Comparison of ENCODE assay signal across 1 cellular context in genomic region chr12:53049582-53050318, GRCh38.
TF ChIP-seq lines count a peak whose summit lies in the region.

A gene with protein sequence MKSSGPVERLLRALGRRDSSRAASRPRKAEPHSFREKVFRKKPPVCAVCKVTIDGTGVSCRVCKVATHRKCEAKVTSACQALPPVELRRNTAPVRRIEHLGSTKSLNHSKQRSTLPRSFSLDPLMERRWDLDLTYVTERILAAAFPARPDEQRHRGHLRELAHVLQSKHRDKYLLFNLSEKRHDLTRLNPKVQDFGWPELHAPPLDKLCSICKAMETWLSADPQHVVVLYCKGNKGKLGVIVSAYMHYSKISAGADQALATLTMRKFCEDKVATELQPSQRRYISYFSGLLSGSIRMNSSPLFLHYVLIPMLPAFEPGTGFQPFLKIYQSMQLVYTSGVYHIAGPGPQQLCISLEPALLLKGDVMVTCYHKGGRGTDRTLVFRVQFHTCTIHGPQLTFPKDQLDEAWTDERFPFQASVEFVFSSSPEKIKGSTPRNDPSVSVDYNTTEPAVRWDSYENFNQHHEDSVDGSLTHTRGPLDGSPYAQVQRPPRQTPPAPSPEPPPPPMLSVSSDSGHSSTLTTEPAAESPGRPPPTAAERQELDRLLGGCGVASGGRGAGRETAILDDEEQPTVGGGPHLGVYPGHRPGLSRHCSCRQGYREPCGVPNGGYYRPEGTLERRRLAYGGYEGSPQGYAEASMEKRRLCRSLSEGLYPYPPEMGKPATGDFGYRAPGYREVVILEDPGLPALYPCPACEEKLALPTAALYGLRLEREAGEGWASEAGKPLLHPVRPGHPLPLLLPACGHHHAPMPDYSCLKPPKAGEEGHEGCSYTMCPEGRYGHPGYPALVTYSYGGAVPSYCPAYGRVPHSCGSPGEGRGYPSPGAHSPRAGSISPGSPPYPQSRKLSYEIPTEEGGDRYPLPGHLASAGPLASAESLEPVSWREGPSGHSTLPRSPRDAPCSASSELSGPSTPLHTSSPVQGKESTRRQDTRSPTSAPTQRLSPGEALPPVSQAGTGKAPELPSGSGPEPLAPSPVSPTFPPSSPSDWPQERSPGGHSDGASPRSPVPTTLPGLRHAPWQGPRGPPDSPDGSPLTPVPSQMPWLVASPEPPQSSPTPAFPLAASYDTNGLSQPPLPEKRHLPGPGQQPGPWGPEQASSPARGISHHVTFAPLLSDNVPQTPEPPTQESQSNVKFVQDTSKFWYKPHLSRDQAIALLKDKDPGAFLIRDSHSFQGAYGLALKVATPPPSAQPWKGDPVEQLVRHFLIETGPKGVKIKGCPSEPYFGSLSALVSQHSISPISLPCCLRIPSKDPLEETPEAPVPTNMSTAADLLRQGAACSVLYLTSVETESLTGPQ (N-terminal part only) (plus strand): TSS chr12:53050065. CDS start chr12:53050186, 121 bp downstream.

TF ChIP-seq in HepG2, 621 proteins besides CTCF, POLR2A, EP300 and RAD21 (continued from another document and continues in another):
- TF ChIP-seq ZNF557 (CRISPR knock-in tag; IDR thresholded peaks at IDR 0.05) (0 out of 2 replicates have a peak, but pooled peaks have one; percentile 63), SP2 (CRISPR knock-in tag; IDR thresholded peaks at IDR 0.05) (no peak), JARID2 (CRISPR knock-in tag; IDR thresholded peaks at IDR 0.05; ENCODE audit: insufficient replicate concordance) (no peak), PRMT3 (CRISPR knock-in tag; IDR thresholded peaks at IDR 0.05; ENCODE audit: borderline replicate concordance, low read depth) (0 out of 2 replicates have a peak, but pooled peaks have one; percentile 61), HNRNPUL1 (IDR thresholded peaks at IDR 0.05; ENCODE audit: low read depth, low read length) (no peak), NR2F6 (IDR thresholded peaks at IDR 0.05) (peak; percentile 60), NR2F6 (CRISPR knock-in tag; IDR thresholded peaks at IDR 0.05) (no peak), HNRNPH1 (optimal IDR thresholded peaks at IDR 0.05; ENCODE audit: low read depth, low read length) (no peak), PAF1 (CRISPR knock-in tag; IDR thresholded peaks at IDR 0.05) (no peak), ZNF619 (CRISPR knock-in tag; IDR thresholded peaks at IDR 0.05) (no peak), ZNF781 (CRISPR knock-in tag; IDR thresholded peaks at IDR 0.05; ENCODE audit: borderline replicate concordance, not compliant biosample characterization) (peak; percentile 31), MYC (CRISPR knock-in tag; IDR thresholded peaks at IDR 0.05; ENCODE audit: borderline replicate concordance) (no peak; the same call in 1 of the 2 replicates), CHD4 (IDR thresholded peaks at IDR 0.05; ENCODE audit: borderline replicate concordance, low read length) (no peak), ZNF691 (CRISPR knock-in tag; IDR thresholded peaks at IDR 0.05; ENCODE audit: borderline replicate concordance, low read depth) (no peak), SRSF9 (IDR thresholded peaks at IDR 0.05; ENCODE audit: borderline replicate concordance, insufficient read depth, low read depth, low read length, poor library complexity, severe bottlenecking) (no peak), ESRRA (CRISPR knock-in tag; IDR thresholded peaks at IDR 0.05; ENCODE audit: low read depth) (no peak), ZNF33B (CRISPR knock-in tag; IDR thresholded peaks at IDR 0.05) (no peak), RFX1 (IDR thresholded peaks at IDR 0.05) (no peak), ZBTB3 (CRISPR knock-in tag; IDR thresholded peaks at IDR 0.05; ENCODE audit: borderline replicate concordance, low read depth) (no peak), ZBTB25 (CRISPR knock-in tag; IDR thresholded peaks at IDR 0.05) (no peak), ZBTB7A (CRISPR knock-in tag; IDR thresholded peaks at IDR 0.05) (no peak; the same call in 1 of the 2 replicates), ZSCAN12 (CRISPR knock-in tag; IDR thresholded peaks at IDR 0.05) (no peak), NPAS2 (CRISPR knock-in tag; IDR thresholded peaks at IDR 0.05; ENCODE audit: borderline replicate concordance) (no peak), RAD51 (IDR thresholded peaks at IDR 0.05; ENCODE audit: borderline replicate concordance) (no peak), SRF (IDR thresholded peaks at IDR 0.05; ENCODE audit: low read depth, low read length) (no peak), KLF11 (CRISPR knock-in tag; IDR thresholded peaks at IDR 0.05) (no peak), REPIN1 (CRISPR knock-in tag; IDR thresholded peaks at IDR 0.05; ENCODE audit: borderline replicate concordance, low read depth) (no peak; the same call in 1 of the 2 replicates), NFATC3 (CRISPR knock-in tag; IDR thresholded peaks at IDR 0.05) (0 out of 2 replicates have a peak, but pooled peaks have one; percentile 21), POGK (CRISPR knock-in tag; conservative IDR thresholded peaks at IDR 0.05) (no peak; the same call in 1 of the 2 replicates), KLF9 (CRISPR knock-in tag; IDR thresholded peaks at IDR 0.05; ENCODE audit: low read depth) (no peak; the same call in 1 of the 2 replicates), SAFB2 (CRISPR knock-in tag; IDR thresholded peaks at IDR 0.05; ENCODE audit: borderline replicate concordance, low read depth) (no peak), ERF (CRISPR knock-in tag; IDR thresholded peaks at IDR 0.05) (0 out of 2 replicates have a peak, but pooled peaks have one; percentile 56), SETDB1 (CRISPR knock-in tag; IDR thresholded peaks at IDR 0.05; ENCODE audit: borderline replicate concordance) (no peak), SIN3A (IDR thresholded peaks at IDR 0.05; ENCODE audit: borderline replicate concordance, low read depth, low read length) (peak; percentile 72; the same call in 1 of the 2 replicates), PHF5A (CRISPR knock-in tag; IDR thresholded peaks at IDR 0.05; ENCODE audit: low read depth, unreplicated experiment) (no peak), TCF12 (IDR thresholded peaks at IDR 0.05) (no peak), TCF12 (CRISPR knock-in tag; IDR thresholded peaks at IDR 0.05) (peak; percentile 66; the same call in 1 of the 2 replicates), JUN (CRISPR knock-in tag; IDR thresholded peaks at IDR 0.05) (no peak), ARNT (IDR thresholded peaks at IDR 0.05) (no peak), ZBED4 (CRISPR knock-in tag; IDR thresholded peaks at IDR 0.05; ENCODE audit: borderline replicate concordance) (no peak), ATF7-NPFF (CRISPR knock-in tag; IDR thresholded peaks at IDR 0.05; ENCODE audit: low read depth) (peak; percentile 28; the same call in 1 of the 2 replicates), ZNF543 (CRISPR knock-in tag; IDR thresholded peaks at IDR 0.05) (no peak; the same call in 1 of the 2 replicates), POLR2AphosphoS2 (IDR thresholded peaks at IDR 0.05; ENCODE audit: low read depth, low read length) (no peak), CENPBD1 (CRISPR knock-in tag; IDR thresholded peaks at IDR 0.05; ENCODE audit: borderline replicate concordance, low read depth) (no peak), ZNF282 (IDR thresholded peaks at IDR 0.05; ENCODE audit: partially characterized antibody) (no peak), MBD4 (IDR thresholded peaks at IDR 0.05; ENCODE audit: borderline replicate concordance, low read length) (no peak), ZNF670 (CRISPR knock-in tag; IDR thresholded peaks at IDR 0.05; ENCODE audit: borderline replicate concordance) (0 out of 2 replicates have a peak, but pooled peaks have one; percentile 70), ZNF333 (CRISPR knock-in tag; IDR thresholded peaks at IDR 0.05; ENCODE audit: borderline replicate concordance) (no peak), TCF7L2 (IDR thresholded peaks at IDR 0.05; ENCODE audit: low read depth, low read length) (no peak), GTF3A (CRISPR knock-in tag; conservative IDR thresholded peaks at IDR 0.05) (no peak)
- TF ChIP-seq, protein P1, sequence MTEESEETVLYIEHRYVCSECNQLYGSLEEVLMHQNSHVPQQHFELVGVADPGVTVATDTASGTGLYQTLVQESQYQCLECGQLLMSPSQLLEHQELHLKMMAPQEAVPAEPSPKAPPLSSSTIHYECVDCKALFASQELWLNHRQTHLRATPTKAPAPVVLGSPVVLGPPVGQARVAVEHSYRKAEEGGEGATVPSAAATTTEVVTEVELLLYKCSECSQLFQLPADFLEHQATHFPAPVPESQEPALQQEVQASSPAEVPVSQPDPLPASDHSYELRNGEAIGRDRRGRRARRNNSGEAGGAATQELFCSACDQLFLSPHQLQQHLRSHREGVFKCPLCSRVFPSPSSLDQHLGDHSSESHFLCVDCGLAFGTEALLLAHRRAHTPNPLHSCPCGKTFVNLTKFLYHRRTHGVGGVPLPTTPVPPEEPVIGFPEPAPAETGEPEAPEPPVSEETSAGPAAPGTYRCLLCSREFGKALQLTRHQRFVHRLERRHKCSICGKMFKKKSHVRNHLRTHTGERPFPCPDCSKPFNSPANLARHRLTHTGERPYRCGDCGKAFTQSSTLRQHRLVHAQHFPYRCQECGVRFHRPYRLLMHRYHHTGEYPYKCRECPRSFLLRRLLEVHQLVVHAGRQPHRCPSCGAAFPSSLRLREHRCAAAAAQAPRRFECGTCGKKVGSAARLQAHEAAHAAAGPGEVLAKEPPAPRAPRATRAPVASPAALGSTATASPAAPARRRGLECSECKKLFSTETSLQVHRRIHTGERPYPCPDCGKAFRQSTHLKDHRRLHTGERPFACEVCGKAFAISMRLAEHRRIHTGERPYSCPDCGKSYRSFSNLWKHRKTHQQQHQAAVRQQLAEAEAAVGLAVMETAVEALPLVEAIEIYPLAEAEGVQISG (CRISPR knock-in tag; IDR thresholded peaks at IDR 0.05) = peak; percentile 37
- TF ChIP-seq, protein P2, sequence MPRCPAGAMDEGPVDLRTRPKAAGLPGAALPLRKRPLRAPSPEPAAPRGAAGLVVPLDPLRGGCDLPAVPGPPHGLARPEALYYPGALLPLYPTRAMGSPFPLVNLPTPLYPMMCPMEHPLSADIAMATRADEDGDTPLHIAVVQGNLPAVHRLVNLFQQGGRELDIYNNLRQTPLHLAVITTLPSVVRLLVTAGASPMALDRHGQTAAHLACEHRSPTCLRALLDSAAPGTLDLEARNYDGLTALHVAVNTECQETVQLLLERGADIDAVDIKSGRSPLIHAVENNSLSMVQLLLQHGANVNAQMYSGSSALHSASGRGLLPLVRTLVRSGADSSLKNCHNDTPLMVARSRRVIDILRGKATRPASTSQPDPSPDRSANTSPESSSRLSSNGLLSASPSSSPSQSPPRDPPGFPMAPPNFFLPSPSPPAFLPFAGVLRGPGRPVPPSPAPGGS (CRISPR knock-in tag; IDR thresholded peaks at IDR 0.05) = no peak; the same call in 1 of the 2 replicates
